Comparison of ENCODE assay signal across 10 cellular contexts in the genomic region with DNA sequence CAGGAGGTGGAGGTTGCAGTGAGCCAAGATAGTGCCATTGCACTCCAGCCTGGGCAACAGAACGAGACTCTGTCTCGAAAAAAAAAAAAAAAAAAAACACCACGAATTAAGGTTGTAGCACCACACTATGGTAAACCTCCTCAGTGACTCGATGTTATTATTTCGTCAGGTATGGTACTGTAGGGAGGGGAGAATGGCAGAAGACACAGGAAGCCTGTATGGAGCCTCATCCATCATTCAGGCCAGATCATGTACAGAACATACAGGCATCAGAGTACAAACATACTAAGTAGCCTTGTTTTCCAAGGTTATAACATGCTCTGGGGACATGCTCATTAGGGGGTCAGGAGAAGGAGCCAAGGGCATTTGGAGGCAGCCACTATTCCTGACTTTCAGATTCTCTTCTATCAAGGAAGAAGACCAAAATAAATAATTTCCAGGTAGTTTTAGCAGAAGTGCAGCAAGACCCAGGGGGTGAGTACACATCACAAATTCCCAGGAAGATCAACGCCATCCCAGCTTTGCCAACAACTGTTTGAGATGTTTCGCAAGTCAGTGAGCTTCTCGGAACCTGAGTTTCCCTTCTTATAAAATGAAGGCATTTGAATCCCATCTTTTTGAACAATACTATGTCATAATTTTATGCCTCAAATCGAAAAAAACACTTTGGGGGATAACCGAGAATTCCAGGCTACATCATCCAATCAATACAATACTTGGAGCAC.
A peak's percentile ranks its signal among the peaks of the same experiment; 100 is the strongest.
DNase-seq lines count a peak whose midpoint lies in the region; ATAC-seq, FAIRE-seq and TF ChIP-seq lines count a peak whose summit lies in the region.
"Had no signal": no experiment of that assay in that cellular context is flagged by ENCODE, and none has a peak within 500 bp of the region (broad histone marks: within the 10 kb centered on the region; RNA-seq: fewer than 3 reads in every experiment).

No MANE protein-coding gene starts in this region.

- ATAC-seq in activated naive CD8-positive, alpha-beta T cell treated with anti-CD3 and anti-CD28 coated beads, Interleukin-2, amount 50 U/mL, for 24 hours = peak; percentile 51
- no peak for ATAC-seq in HG02840 (IDR thresholded peaks at IDR 0.05; ENCODE audit: low FRiP score, unreplicated experiment)

- no peak for TF ChIP-seq POLR2A in H54 (IDR thresholded peaks at IDR 0.05; ENCODE audit: low read depth, low read length)

- H3K4me3 Mint-ChIP-seq in activated naive CD8-positive, alpha-beta T cell treated with anti-CD3 and anti-CD28 coated beads, Interleukin-2, amount 50 U/mL, for 24 hours = no peak overlapping the region
- no peak overlapping the region for H3K4me3 Mint-ChIP-seq in activated T-helper 1 cell treated with anti-CD3 and anti-CD28 coated beads, Interleukin-12 subunit alpha, Interleukin-12 subunit beta, Interleukin-2, Interleukin-4 antibody, amounts not matched to agents 30 ng/mL and 10 ng/mL and 1 ng/mL, durations not matched to agents 14 hours and 24 hours and 36 hours

- peak; percentile 68 for DNase-seq in AG08395 (ENCODE audit: low spot score)
- DNase-seq in H54 (ENCODE audit: insufficient read length, low spot score) = peak; percentile 25
- DNase-seq in activated naive CD8-positive, alpha-beta T cell treated with anti-CD3 and anti-CD28 coated beads, Interleukin-2, amount 50 U/mL, for 24 hours = no peak
- peak; percentile 89 for DNase-seq in iris pigment epithelial cell (ENCODE audit: low read depth)
- no peak for DNase-seq in activated T-helper 1 cell treated with anti-CD3 and anti-CD28 coated beads, Interleukin-12 subunit alpha, Interleukin-12 subunit beta, Interleukin-2, Interleukin-4 antibody, amounts not matched to agents 30 ng/mL and 10 ng/mL and 1 ng/mL, durations not matched to agents 14 hours and 24 hours and 36 hours (ENCODE audit: low spot score)
- no peak for DNase-seq in NK-92 treated with Interleukin-12 subunit alpha and Interleukin-12 subunit beta, amount 100 ng/mL, for 24 hours (lab: John Stamatoyannopoulos, UW)
- DNase-seq in cerebellar nuclear complex (lab: John Stamatoyannopoulos, UW) = no peak
- DNase-seq: NCI-H2171 treated with DMSO at 0.1 percent for 48 hours, sigmoid colon had no signal

- peaks cover 10% of the 10 kb centered on the region for H3K9me3 Mint-ChIP-seq in activated naive CD8-positive, alpha-beta T cell treated with anti-CD3 and anti-CD28 coated beads, Interleukin-2, amount 50 U/mL, for 24 hours
- H3K9me3 Mint-ChIP-seq in activated T-helper 1 cell treated with anti-CD3 and anti-CD28 coated beads, Interleukin-12 subunit alpha, Interleukin-12 subunit beta, Interleukin-2, Interleukin-4 antibody, amounts not matched to agents 30 ng/mL and 10 ng/mL and 1 ng/mL, durations not matched to agents 14 hours and 24 hours and 36 hours = no peaks in the 10 kb centered on the region

- H3K27ac Mint-ChIP-seq in activated naive CD8-positive, alpha-beta T cell treated with anti-CD3 and anti-CD28 coated beads, Interleukin-2, amount 50 U/mL, for 24 hours = peak overlapping the region; percentile 52
- no peak overlapping the region for H3K27ac Mint-ChIP-seq in activated T-helper 1 cell treated with anti-CD3 and anti-CD28 coated beads, Interleukin-12 subunit alpha, Interleukin-12 subunit beta, Interleukin-2, Interleukin-4 antibody, amounts not matched to agents 30 ng/mL and 10 ng/mL and 1 ng/mL, durations not matched to agents 14 hours and 24 hours and 36 hours

- peaks cover 55% of the 10 kb centered on the region for H3K4me1 Mint-ChIP-seq in activated naive CD8-positive, alpha-beta T cell treated with anti-CD3 and anti-CD28 coated beads, Interleukin-2, amount 50 U/mL, for 24 hours
- H3K4me1 Mint-ChIP-seq in activated T-helper 1 cell treated with anti-CD3 and anti-CD28 coated beads, Interleukin-12 subunit alpha, Interleukin-12 subunit beta, Interleukin-2, Interleukin-4 antibody, amounts not matched to agents 30 ng/mL and 10 ng/mL and 1 ng/mL, durations not matched to agents 14 hours and 24 hours and 36 hours (ENCODE audit: low read depth) = peaks cover 11% of the 10 kb centered on the region

- FAIRE-seq in H54 (lab: Jason Lieb, UNC) = no peak

- H3K27me3 Mint-ChIP-seq in activated naive CD8-positive, alpha-beta T cell treated with anti-CD3 and anti-CD28 coated beads, Interleukin-2, amount 50 U/mL, for 24 hours = no peaks in the 10 kb centered on the region
- H3K27me3 Mint-ChIP-seq in activated T-helper 1 cell treated with anti-CD3 and anti-CD28 coated beads, Interleukin-12 subunit alpha, Interleukin-12 subunit beta, Interleukin-2, Interleukin-4 antibody, amounts not matched to agents 30 ng/mL and 10 ng/mL and 1 ng/mL, durations not matched to agents 14 hours and 24 hours and 36 hours (ENCODE audit: insufficient read depth) = peaks cover 19% of the 10 kb centered on the region

- H3K36me3 Mint-ChIP-seq in activated naive CD8-positive, alpha-beta T cell treated with anti-CD3 and anti-CD28 coated beads, Interleukin-2, amount 50 U/mL, for 24 hours (ENCODE audit: low read depth) = peaks cover 11% of the 10 kb centered on the region
- no peaks in the 10 kb centered on the region for H3K36me3 Mint-ChIP-seq in activated T-helper 1 cell treated with anti-CD3 and anti-CD28 coated beads, Interleukin-12 subunit alpha, Interleukin-12 subunit beta, Interleukin-2, Interleukin-4 antibody, amounts not matched to agents 30 ng/mL and 10 ng/mL and 1 ng/mL, durations not matched to agents 14 hours and 24 hours and 36 hours (ENCODE audit: low read depth)

- intact Hi-C loops in activated T-helper 1 cell treated with anti-CD3 and anti-CD28 coated beads, Interleukin-12 subunit alpha, Interleukin-12 subunit beta, Interleukin-2, Interleukin-4 antibody, amounts not matched to agents 30 ng/mL and 10 ng/mL and 1 ng/mL, durations not matched to agents 14 hours and 24 hours and 36 hours (cut with micrococcal nuclease) = no loop called here

Comparison
In these comparisons a context has a peak if more than half of its experiments do, and no peak if none do; other contexts are left out.
1. DNase-seq: peak in AG08395 (single experiment), H54 (single experiment) and iris pigment epithelial cell (single experiment); none in activated naive CD8-positive, alpha-beta T cell treated with anti-CD3 and anti-CD28 coated beads, Interleukin-2, amount 50 U/mL, for 24 hours (single experiment), activated T-helper 1 cell treated with anti-CD3 and anti-CD28 coated beads, Interleukin-12 subunit alpha, Interleukin-12 subunit beta, Interleukin-2, Interleukin-4 antibody, amounts not matched to agents 30 ng/mL and 10 ng/mL and 1 ng/mL, durations not matched to agents 14 hours and 24 hours and 36 hours (single experiment), NK-92 treated with Interleukin-12 subunit alpha and Interleukin-12 subunit beta, amount 100 ng/mL, for 24 hours (single experiment) and cerebellar nuclear complex (0 of 2).